ENCODE assay signal across 9 cellular contexts in genomic region chr18:79588636-79589481, GRCh38.
DNase-seq lines count a peak whose midpoint lies in the region; ATAC-seq and TF ChIP-seq lines count a peak whose summit lies in the region.
"Had no signal": no experiment of that assay in that cellular context is flagged by ENCODE, and none has a peak within 500 bp of the region (broad histone marks: within the 10 kb centered on the region; RNA-seq: fewer than 3 reads in every experiment).

No MANE protein-coding gene starts in this region.

- H3K9ac ChIP-seq in NT2/D1 (ENCODE audit: insufficient read length, low read depth): peak overlapping the region; percentile 12

- H3K4me1 ChIP-seq in NT2/D1 (ENCODE audit: insufficient read depth, insufficient read length) (peaks cover 17% of the 10 kb centered on the region), neuron (ENCODE audit: insufficient read depth, low read length) (peaks cover 12% of the 10 kb centered on the region)

- H3K4me3 ChIP-seq in AG09309 (ENCODE audit: control insufficient read depth, low read depth, low read length) (no peak overlapping the region), NT2/D1 (ENCODE audit: insufficient read length, low read depth) (no peak overlapping the region), foreskin fibroblast (ENCODE audit: low read depth in 1 of 2, low read length in 2 of 2) (no peak overlapping the region), neuron (ENCODE audit: low read length) (no peak overlapping the region)

- TF ChIP-seq CTCF in AG09309 (IDR thresholded peaks at IDR 0.05; ENCODE audit: control insufficient read depth, insufficient read depth, low read depth, low read length, missing control alignments) (no peak), foreskin fibroblast (IDR thresholded peaks at IDR 0.05; ENCODE audit: low read depth, low read length) (no peak)

- H2AFZ ChIP-seq in neuron (ENCODE audit: low read depth, low read length): peak overlapping the region; percentile 74

- DNase-seq in AG09309 (ENCODE audit: low read depth) (peak; percentile 68), NT2/D1 (ENCODE audit: low read depth, low spot score) (no peak), foreskin fibroblast (peak; percentile 71 to 73), T-helper 1 cell (no peak)

- H3K27me3 ChIP-seq in NT2/D1 (ENCODE audit: insufficient read depth, insufficient read length) (peaks cover 3% of the 10 kb centered on the region), neuron (ENCODE audit: insufficient read depth, low read length) (no peaks in the 10 kb centered on the region)

- H3K36me3 ChIP-seq in NT2/D1 (ENCODE audit: insufficient read depth, insufficient read length, low read length) (no peaks in the 10 kb centered on the region), neuron (ENCODE audit: insufficient read depth, low read length) (no peaks in the 10 kb centered on the region)

- ATAC-seq in HG02973 (IDR thresholded peaks at IDR 0.05; ENCODE audit: unreplicated experiment): no peak
- ATAC-seq in HG02981 (IDR thresholded peaks at IDR 0.05; ENCODE audit: unreplicated experiment): no peak
- no peak for ATAC-seq in GM21786 (IDR thresholded peaks at IDR 0.05; ENCODE audit: unreplicated experiment)
- ATAC-seq: Panc1 had no signal

- H3K9me3 ChIP-seq in NT2/D1 (ENCODE audit: insufficient read depth, low read length) (no peaks in the 10 kb centered on the region), neuron (ENCODE audit: low read length) (no peaks in the 10 kb centered on the region)

Comparison
In these comparisons a context has a peak if more than half of its experiments do, and no peak if none do; other contexts are left out.
1. DNase-seq: peak in AG09309 (single experiment) and foreskin fibroblast (2 of 2); none in NT2/D1 (single experiment) and T-helper 1 cell (0 of 5).